Comparison of ENCODE assay signal across 1 cellular context in the genomic region with DNA sequence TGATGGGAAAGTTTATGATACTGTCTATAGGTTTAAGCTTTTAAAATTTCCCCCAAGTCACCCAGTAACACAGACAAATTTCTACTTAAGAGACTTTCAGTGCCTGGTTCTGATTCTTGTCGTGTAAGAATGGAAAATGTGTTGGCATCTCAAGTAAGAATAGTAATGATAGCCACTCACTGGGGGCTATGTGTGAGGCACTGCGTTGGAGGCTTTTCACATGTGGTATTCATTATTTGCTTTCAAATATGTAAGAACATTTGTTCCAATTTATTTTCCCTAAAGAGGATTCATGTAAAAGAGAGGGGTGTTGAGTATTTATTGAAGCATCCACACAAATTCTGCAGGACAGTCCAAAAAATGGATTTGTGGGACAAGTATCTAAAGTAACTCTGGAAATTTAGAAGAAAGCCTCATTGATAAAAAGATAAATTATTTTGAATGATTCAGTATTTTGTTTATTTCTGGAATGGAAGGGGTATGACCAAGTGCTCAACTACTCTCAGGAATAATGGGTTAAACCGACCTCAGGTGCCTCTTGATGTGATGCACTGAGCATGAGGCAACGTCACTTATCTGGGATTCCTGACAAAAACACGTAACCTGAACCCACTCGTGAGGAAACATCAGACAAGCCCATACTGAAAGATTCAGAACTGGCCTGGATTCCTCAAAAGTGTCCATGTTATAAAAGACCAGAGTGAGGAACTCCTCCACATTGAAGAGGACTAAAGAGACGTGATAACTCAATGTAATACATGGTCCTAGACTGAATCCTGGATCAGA.
TF ChIP-seq lines count a peak whose summit lies in the region.

No MANE protein-coding gene starts in this region.

TF ChIP-seq in HepG2, 621 proteins besides CTCF, POLR2A, EP300 and RAD21 (continued from another document):
- TF ChIP-seq, protein P1, sequence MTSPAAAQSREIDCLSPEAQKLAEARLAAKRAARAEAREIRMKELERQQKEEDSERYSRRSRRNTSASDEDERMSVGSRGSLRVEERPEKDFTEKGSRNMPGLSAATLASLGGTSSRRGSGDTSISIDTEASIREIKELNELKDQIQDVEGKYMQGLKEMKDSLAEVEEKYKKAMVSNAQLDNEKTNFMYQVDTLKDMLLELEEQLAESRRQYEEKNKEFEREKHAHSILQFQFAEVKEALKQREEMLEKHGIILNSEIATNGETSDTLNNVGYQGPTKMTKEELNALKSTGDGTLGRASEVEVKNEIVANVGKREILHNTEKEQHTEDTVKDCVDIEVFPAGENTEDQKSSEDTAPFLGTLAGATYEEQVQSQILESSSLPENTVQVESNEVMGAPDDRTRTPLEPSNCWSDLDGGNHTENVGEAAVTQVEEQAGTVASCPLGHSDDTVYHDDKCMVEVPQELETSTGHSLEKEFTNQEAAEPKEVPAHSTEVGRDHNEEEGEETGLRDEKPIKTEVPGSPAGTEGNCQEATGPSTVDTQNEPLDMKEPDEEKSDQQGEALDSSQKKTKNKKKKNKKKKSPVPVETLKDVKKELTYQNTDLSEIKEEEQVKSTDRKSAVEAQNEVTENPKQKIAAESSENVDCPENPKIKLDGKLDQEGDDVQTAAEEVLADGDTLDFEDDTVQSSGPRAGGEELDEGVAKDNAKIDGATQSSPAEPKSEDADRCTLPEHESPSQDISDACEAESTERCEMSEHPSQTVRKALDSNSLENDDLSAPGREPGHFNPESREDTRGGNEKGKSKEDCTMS (CRISPR knock-in tag; conservative IDR thresholded peaks at IDR 0.05), result no peak
- TF ChIP-seq, protein P2, sequence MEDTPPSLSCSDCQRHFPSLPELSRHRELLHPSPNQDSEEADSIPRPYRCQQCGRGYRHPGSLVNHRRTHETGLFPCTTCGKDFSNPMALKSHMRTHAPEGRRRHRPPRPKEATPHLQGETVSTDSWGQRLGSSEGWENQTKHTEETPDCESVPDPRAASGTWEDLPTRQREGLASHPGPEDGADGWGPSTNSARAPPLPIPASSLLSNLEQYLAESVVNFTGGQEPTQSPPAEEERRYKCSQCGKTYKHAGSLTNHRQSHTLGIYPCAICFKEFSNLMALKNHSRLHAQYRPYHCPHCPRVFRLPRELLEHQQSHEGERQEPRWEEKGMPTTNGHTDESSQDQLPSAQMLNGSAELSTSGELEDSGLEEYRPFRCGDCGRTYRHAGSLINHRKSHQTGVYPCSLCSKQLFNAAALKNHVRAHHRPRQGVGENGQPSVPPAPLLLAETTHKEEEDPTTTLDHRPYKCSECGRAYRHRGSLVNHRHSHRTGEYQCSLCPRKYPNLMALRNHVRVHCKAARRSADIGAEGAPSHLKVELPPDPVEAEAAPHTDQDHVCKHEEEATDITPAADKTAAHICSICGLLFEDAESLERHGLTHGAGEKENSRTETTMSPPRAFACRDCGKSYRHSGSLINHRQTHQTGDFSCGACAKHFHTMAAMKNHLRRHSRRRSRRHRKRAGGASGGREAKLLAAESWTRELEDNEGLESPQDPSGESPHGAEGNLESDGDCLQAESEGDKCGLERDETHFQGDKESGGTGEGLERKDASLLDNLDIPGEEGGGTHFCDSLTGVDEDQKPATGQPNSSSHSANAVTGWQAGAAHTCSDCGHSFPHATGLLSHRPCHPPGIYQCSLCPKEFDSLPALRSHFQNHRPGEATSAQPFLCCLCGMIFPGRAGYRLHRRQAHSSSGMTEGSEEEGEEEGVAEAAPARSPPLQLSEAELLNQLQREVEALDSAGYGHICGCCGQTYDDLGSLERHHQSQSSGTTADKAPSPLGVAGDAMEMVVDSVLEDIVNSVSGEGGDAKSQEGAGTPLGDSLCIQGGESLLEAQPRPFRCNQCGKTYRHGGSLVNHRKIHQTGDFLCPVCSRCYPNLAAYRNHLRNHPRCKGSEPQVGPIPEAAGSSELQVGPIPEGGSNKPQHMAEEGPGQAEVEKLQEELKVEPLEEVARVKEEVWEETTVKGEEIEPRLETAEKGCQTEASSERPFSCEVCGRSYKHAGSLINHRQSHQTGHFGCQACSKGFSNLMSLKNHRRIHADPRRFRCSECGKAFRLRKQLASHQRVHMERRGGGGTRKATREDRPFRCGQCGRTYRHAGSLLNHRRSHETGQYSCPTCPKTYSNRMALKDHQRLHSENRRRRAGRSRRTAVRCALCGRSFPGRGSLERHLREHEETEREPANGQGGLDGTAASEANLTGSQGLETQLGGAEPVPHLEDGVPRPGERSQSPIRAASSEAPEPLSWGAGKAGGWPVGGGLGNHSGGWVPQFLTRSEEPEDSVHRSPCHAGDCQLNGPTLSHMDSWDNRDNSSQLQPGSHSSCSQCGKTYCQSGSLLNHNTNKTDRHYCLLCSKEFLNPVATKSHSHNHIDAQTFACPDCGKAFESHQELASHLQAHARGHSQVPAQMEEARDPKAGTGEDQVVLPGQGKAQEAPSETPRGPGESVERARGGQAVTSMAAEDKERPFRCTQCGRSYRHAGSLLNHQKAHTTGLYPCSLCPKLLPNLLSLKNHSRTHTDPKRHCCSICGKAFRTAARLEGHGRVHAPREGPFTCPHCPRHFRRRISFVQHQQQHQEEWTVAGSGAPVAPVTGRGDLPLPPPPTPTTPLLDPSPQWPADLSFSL (CRISPR knock-in tag; IDR thresholded peaks at IDR 0.05), result no peak
- TF ChIP-seq SATB2 (CRISPR knock-in tag; IDR thresholded peaks at IDR 0.05) (no peak), ARHGAP35 (CRISPR knock-in tag; IDR thresholded peaks at IDR 0.05; ENCODE audit: borderline replicate concordance) (no peak), NFRKB (IDR thresholded peaks at IDR 0.05) (no peak), MAZ (IDR thresholded peaks at IDR 0.05; ENCODE audit: borderline replicate concordance, low read depth, low read length) (no peak), MAZ (CRISPR knock-in tag; IDR thresholded peaks at IDR 0.05; ENCODE audit: low read depth) (no peak), FOXK1 (CRISPR knock-in tag; IDR thresholded peaks at IDR 0.05; ENCODE audit: borderline replicate concordance, low read depth) (no peak), KDM1A (CRISPR knock-in tag; IDR thresholded peaks at IDR 0.05) (no peak)
- TF ChIP-seq, protein P3, sequence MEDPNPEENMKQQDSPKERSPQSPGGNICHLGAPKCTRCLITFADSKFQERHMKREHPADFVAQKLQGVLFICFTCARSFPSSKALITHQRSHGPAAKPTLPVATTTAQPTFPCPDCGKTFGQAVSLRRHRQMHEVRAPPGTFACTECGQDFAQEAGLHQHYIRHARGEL (CRISPR knock-in tag; IDR thresholded peaks at IDR 0.05), result no peak
- TF ChIP-seq, protein P4, sequence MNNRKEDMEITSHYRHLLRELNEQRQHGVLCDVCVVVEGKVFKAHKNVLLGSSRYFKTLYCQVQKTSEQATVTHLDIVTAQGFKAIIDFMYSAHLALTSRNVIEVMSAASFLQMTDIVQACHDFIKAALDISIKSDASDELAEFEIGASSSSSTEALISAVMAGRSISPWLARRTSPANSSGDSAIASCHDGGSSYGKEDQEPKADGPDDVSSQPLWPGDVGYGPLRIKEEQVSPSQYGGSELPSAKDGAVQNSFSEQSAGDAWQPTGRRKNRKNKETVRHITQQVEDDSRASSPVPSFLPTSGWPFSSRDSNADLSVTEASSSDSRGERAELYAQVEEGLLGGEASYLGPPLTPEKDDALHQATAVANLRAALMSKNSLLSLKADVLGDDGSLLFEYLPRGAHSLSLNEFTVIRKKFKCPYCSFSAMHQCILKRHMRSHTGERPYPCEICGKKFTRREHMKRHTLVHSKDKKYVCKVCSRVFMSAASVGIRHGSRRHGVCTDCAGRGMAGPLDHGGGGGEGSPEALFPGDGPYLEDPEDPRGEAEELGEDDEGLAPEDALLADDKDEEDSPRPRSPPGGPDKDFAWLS (CRISPR knock-in tag; IDR thresholded peaks at IDR 0.05; ENCODE audit: borderline replicate concordance), result no peak
- TF ChIP-seq, protein P5, sequence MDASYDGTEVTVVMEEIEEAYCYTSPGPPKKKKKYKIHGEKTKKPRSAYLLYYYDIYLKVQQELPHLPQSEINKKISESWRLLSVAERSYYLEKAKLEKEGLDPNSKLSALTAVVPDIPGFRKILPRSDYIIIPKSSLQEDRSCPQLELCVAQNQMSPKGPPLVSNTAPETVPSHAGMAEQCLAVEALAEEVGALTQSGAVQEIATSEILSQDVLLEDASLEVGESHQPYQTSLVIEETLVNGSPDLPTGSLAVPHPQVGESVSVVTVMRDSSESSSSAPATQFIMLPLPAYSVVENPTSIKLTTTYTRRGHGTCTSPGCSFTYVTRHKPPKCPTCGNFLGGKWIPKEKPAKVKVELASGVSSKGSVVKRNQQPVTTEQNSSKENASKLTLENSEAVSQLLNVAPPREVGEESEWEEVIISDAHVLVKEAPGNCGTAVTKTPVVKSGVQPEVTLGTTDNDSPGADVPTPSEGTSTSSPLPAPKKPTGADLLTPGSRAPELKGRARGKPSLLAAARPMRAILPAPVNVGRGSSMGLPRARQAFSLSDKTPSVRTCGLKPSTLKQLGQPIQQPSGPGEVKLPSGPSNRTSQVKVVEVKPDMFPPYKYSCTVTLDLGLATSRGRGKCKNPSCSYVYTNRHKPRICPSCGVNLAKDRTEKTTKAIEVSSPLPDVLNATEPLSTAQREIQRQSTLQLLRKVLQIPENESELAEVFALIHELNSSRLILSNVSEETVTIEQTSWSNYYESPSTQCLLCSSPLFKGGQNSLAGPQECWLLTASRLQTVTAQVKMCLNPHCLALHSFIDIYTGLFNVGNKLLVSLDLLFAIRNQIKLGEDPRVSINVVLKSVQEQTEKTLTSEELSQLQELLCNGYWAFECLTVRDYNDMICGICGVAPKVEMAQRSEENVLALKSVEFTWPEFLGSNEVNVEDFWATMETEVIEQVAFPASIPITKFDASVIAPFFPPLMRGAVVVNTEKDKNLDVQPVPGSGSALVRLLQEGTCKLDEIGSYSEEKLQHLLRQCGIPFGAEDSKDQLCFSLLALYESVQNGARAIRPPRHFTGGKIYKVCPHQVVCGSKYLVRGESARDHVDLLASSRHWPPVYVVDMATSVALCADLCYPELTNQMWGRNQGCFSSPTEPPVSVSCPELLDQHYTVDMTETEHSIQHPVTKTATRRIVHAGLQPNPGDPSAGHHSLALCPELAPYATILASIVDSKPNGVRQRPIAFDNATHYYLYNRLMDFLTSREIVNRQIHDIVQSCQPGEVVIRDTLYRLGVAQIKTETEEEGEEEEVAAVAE (CRISPR knock-in tag; IDR thresholded peaks at IDR 0.05; ENCODE audit: borderline replicate concordance), result no peak
